ENCODE assay signal across 16 cellular contexts in genomic region chr1:31054349-31054748, GRCh38. TPM values are rescaled to one million over a fixed set of nuclear protein-coding genes. Genes with fewer than 3 reads are reported as not detected.
DNase-seq lines count a peak whose midpoint lies in the region; ATAC-seq and TF ChIP-seq lines count a peak whose summit lies in the region.
"Had no signal": no experiment of that assay in that cellular context is flagged by ENCODE, and none has a peak within 500 bp of the region (broad histone marks: within the 10 kb centered on the region; RNA-seq: fewer than 3 reads in every experiment).

No MANE protein-coding gene starts in this region.

- no peaks in the 10 kb centered on the region for H3K27me3 ChIP-seq in GM23338 (ENCODE audit: insufficient read depth)
- H3K27me3 ChIP-seq: BLaER1 had no signal

- H3K9me3 Mint-ChIP-seq in GM23338 (no peaks in the 10 kb centered on the region), memory B cell (no peaks in the 10 kb centered on the region)
- no peaks in the 10 kb centered on the region for H3K9me3 Mint-ChIP-seq in activated naive CD8-positive, alpha-beta T cell treated with anti-CD3 and anti-CD28 coated beads for 36 hours

- H3K27me3 Mint-ChIP-seq in GM23338 (ENCODE audit: insufficient read depth, low read depth, poor library complexity) = peaks cover 6% of the 10 kb centered on the region
- no peaks in the 10 kb centered on the region for H3K27me3 Mint-ChIP-seq in activated naive CD8-positive, alpha-beta T cell treated with anti-CD3 and anti-CD28 coated beads for 36 hours
- no peaks in the 10 kb centered on the region for H3K27me3 Mint-ChIP-seq in memory B cell

- peaks cover 99% of the 10 kb centered on the region for H4K20me1 ChIP-seq in GM23338 (replicated peaks; ENCODE audit: insufficient read depth)

- H3K27ac ChIP-seq in GM23338 (ENCODE audit: low read depth) = 0 out of 2 replicates have a peak overlapping the region, but pooled peaks have one; percentile 45
- H3K27ac ChIP-seq: BLaER1, VCaP had no signal

- H3K27ac Mint-ChIP-seq in GM23338 = no peak overlapping the region
- peak overlapping the region; percentile 84 for H3K27ac Mint-ChIP-seq in activated naive CD8-positive, alpha-beta T cell treated with anti-CD3 and anti-CD28 coated beads for 36 hours
- H3K27ac Mint-ChIP-seq in memory B cell = peak overlapping the region; percentile 71

- H3K36me3 Mint-ChIP-seq in GM23338 (ENCODE audit: low read depth) (peaks cover 78% of the 10 kb centered on the region), memory B cell (peaks cover 21% of the 10 kb centered on the region)
- peaks cover 49% of the 10 kb centered on the region for H3K36me3 Mint-ChIP-seq in activated naive CD8-positive, alpha-beta T cell treated with anti-CD3 and anti-CD28 coated beads for 36 hours

- H3K36me3 ChIP-seq in GM23338 (ENCODE audit: insufficient read depth) = peaks cover 31% of the 10 kb centered on the region

- H2AFZ ChIP-seq in GM23338 = no peak overlapping the region

- DNase-seq in AG08395 (ENCODE audit: low spot score) (peak; percentile 46), GM23338 (ENCODE audit: low spot score) (no peak), memory B cell (ENCODE audit: low spot score in 2 of 2) (no peak), NCI-H2171 treated with DMSO at 0.1 percent for 48 hours (lab: John Stamatoyannopoulos, UW) (no peak), COR-L47 (lab: John Stamatoyannopoulos, UW) (no peak)
- DNase-seq in activated naive CD8-positive, alpha-beta T cell treated with anti-CD3 and anti-CD28 coated beads for 36 hours = no peak
- DNase-seq: cerebellar nuclear complex; EL; NCI-H146; NCI-H524 treated with DMSO at 0.1 percent for 48 hours; SIG-M5; stimulated activated CD4-positive, alpha-beta T cell treated with anti-CD3 and anti-CD28 coated beads, Interleukin-4, amount 100 ng/mL, for 4 hours had no signal

- no peak overlapping the region for H3K4me3 Mint-ChIP-seq in GM23338
- H3K4me3 Mint-ChIP-seq in activated naive CD8-positive, alpha-beta T cell treated with anti-CD3 and anti-CD28 coated beads for 36 hours = peak overlapping the region; percentile 47
- no peak overlapping the region for H3K4me3 Mint-ChIP-seq in memory B cell

- 0 out of 2 replicates have a peak, but pooled peaks cover 12% of the 10 kb centered on the region for H3F3A ChIP-seq in GM23338 (replicated peaks; ENCODE audit: low read depth)

- peaks cover 13% of the 10 kb centered on the region for H3K4me1 ChIP-seq in GM23338 (ENCODE audit: insufficient read depth)

- no peak overlapping the region for H3K4me3 ChIP-seq in GM23338
- H3K4me3 ChIP-seq: BLaER1 had no signal

- H3K4me1 Mint-ChIP-seq in GM23338 (peaks cover 17% of the 10 kb centered on the region; the same call in 2 of the 3 replicates), memory B cell (peaks cover 21% of the 10 kb centered on the region)
- peaks cover 53% of the 10 kb centered on the region for H3K4me1 Mint-ChIP-seq in activated naive CD8-positive, alpha-beta T cell treated with anti-CD3 and anti-CD28 coated beads for 36 hours

- peaks cover 100% of the 10 kb centered on the region for H3K79me2 ChIP-seq in GM23338 (replicated peaks; ENCODE audit: insufficient read depth)

- TF ChIP-seq CTCF in GM23338 (conservative IDR thresholded peaks at IDR 0.05; ENCODE audit: low read depth in 2 of 2) = no peak

- no peaks in the 10 kb centered on the region for H3K9me2 ChIP-seq in GM23338 (ENCODE audit: insufficient read depth)

- ATAC-seq in GM23338 = no peak
- ATAC-seq in memory B cell (ENCODE audit: low read depth) = no peak
- no peak for ATAC-seq in GM18873 (IDR thresholded peaks at IDR 0.05; ENCODE audit: low FRiP score, unreplicated experiment)
- no peak for ATAC-seq in GM19452 (IDR thresholded peaks at IDR 0.05; ENCODE audit: unreplicated experiment)

- no peak overlapping the region for H3K4me2 ChIP-seq in GM23338
- H3K4me2 ChIP-seq: BLaER1 had no signal

TF ChIP-seq in GM23338, 12 proteins besides CTCF, POLR2A, EP300 and RAD21 (continues in another document):
- TF ChIP-seq CREB1 (CRISPR knock-in tag; IDR thresholded peaks at IDR 0.05; ENCODE audit: low read depth) = no peak
- no peak for TF ChIP-seq JUNB (IDR thresholded peaks at IDR 0.05; ENCODE audit: unreplicated experiment)
- no peak for TF ChIP-seq NANOG (IDR thresholded peaks at IDR 0.05; ENCODE audit: borderline replicate concordance)
- TF ChIP-seq EZH2 (IDR thresholded peaks at IDR 0.05; ENCODE audit: low read depth, unreplicated experiment) = no peak
- no peak for TF ChIP-seq EZH2phosphoT487 (IDR thresholded peaks at IDR 0.05; ENCODE audit: unreplicated experiment)
- TF ChIP-seq REST (IDR thresholded peaks at IDR 0.05; ENCODE audit: unreplicated experiment) = no peak
- no peak for TF ChIP-seq STAT1 (IDR thresholded peaks at IDR 0.05; ENCODE audit: unreplicated experiment)

RNA-seq across cellular contexts. Expression of gene PUM1, which starts 11.2 kb away (rescaled TPM):
- total RNA-seq in GM23338 (2014; rRNA removed; shearing (Covaris generic)) = 117 and 121 TPM in 2 replicates
- polyA plus RNA-seq in GM23338 (2016; fragmentation: Nextera tagmentation; extraction: Ambion mirVana) = 44.4 and 49.5 TPM in 2 replicates
- 10 to 100 TPM; 93.4 to 94.6 TPM for total RNA-seq in activated naive CD8-positive, alpha-beta T cell treated with anti-CD3 and anti-CD28 coated beads for 36 hours
